8 cellular contexts compared by ENCODE assay signal in the genomic region with DNA sequence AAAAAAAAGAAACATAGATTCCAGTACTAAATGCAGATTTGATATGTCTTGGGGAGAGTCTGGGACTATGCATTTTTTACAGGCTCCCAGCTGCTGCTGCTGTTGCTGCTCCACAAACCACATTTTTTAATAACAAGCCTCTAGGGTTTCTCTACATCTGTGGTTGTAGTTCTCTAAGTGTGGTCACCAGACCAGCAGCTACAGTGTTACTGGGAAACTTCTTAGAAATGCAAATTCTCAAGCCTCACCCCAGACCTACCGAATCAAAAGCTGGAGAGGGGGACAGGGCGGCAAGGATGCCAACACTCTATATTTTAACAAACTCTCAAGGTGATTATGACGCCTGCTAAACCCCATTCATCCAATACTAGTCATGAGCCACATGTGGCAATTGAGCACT.
DNase-seq lines count a peak whose midpoint lies in the region; ATAC-seq lines count a peak whose summit lies in the region.

No MANE protein-coding gene starts in this region.

- intact Hi-C loops in sciatic nerve (cut with DNase I), result no loop called here

- ATAC-seq in HG03060 (IDR thresholded peaks at IDR 0.05; ENCODE audit: low read depth, unreplicated experiment), result peak; percentile 81
- peak; percentile 26 for ATAC-seq in sciatic nerve
- no peak for ATAC-seq in left lobe of liver

- peak; percentile 29 for DNase-seq in activated naive CD4-positive, alpha-beta T cell treated with Interleukin-2 at 50 U/mL for 16 hours
- DNase-seq in activated naive CD4-positive, alpha-beta T cell treated with anti-CD3 and anti-CD28 coated beads, Interleukin-2, amount 50 U/mL, for 16 hours, result no peak
- DNase-seq in SIG-M5 treated with dmso at 0.1 percent for 504 hours (lab: John Stamatoyannopoulos, UW; ENCODE audit: unreplicated experiment), result peak; percentile 87
- no peak for DNase-seq in sciatic nerve (ENCODE audit: low spot score)
- DNase-seq in NCI-H748 treated with DMSO at 0.1 percent for 48 hours (lab: John Stamatoyannopoulos, UW), result no peak
- no peak for DNase-seq in NCI-H345 (lab: John Stamatoyannopoulos, UW)
- DNase-seq in left lobe of liver (ENCODE audit: low spot score), result no peak

Comparison
In these comparisons a context has a peak if more than half of its experiments do, and no peak if none do; other contexts are left out.
1. DNase-seq: peak in activated naive CD4-positive, alpha-beta T cell treated with Interleukin-2 at 50 U/mL for 16 hours (single experiment) and SIG-M5 treated with dmso at 0.1 percent for 504 hours (single experiment); none in activated naive CD4-positive, alpha-beta T cell treated with anti-CD3 and anti-CD28 coated beads, Interleukin-2, amount 50 U/mL, for 16 hours (single experiment), sciatic nerve (single experiment), NCI-H748 treated with DMSO at 0.1 percent for 48 hours (single experiment), NCI-H345 (single experiment) and left lobe of liver (single experiment).